ENCODE assay signal across 10 cellular contexts in the genomic region with DNA sequence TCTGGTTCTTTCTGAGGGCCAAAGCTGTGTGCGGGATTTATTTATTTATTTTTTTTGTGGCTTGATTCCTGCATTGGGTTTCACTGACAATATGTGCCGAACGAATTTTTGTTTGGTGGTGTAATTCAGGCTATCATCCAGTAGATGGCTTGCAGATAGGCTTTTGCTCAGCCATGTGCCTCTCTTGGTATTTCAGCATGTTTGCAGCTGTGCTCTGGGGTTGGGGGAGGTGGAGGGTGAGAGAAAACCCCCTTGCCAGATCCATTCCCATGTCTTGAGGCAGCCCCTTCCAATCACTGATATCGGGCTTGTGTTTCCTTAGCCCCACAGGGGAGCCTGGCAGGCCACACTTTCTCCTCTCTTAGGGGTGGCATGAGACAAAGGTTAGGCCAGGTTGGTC.
DNase-seq lines count a peak whose midpoint lies in the region; ATAC-seq, FAIRE-seq and TF ChIP-seq lines count a peak whose summit lies in the region.
"Had no signal": no experiment of that assay in that cellular context is flagged by ENCODE, and none has a peak within 500 bp of the region (broad histone marks: within the 10 kb centered on the region; RNA-seq: fewer than 3 reads in every experiment).

No MANE protein-coding gene starts in this region.

- peaks cover 50% of the 10 kb centered on the region for H3K9me3 Mint-ChIP-seq in HFFc6

- ATAC-seq in SK-N-SH treated with all-trans-retinoic acid at 6 μM for 48 hours (peak; percentile 38; the same call in 1 of the 3 replicates), GM18498 (IDR thresholded peaks at IDR 0.05; ENCODE audit: unreplicated experiment) (no peak), omental fat pad (ENCODE audit: low FRiP score) (no peak)

- H3K4me3 Mint-ChIP-seq in HFFc6, result no peak overlapping the region
- H3K4me3 Mint-ChIP-seq: nephron had no signal

- TF ChIP-seq CTCF in HFFc6 (IDR thresholded peaks at IDR 0.05), result peak; percentile 68
- no peak for TF ChIP-seq CTCF in omental fat pad (IDR thresholded peaks at IDR 0.05)

- no peaks in the 10 kb centered on the region for H3K4me1 Mint-ChIP-seq in HFFc6 (ENCODE audit: low read depth)
- H3K4me1 Mint-ChIP-seq: nephron had no signal

- H3K27ac Mint-ChIP-seq in HFFc6, result no peak overlapping the region
- H3K27ac Mint-ChIP-seq: nephron had no signal

- no peaks in the 10 kb centered on the region for H3K27me3 Mint-ChIP-seq in HFFc6 (ENCODE audit: insufficient read depth)

- no peak for FAIRE-seq in RCC 7860 (lab: Jason Lieb, UNC)

- H3K36me3 Mint-ChIP-seq in HFFc6 (ENCODE audit: low read depth), result peaks cover 14% of the 10 kb centered on the region

- DNase-seq in DMS53 treated with DMSO at 0.1 percent for 48 hours (lab: John Stamatoyannopoulos, UW; ENCODE audit: unreplicated experiment) (peak; percentile 18), HFFc6 (peak; percentile 6), kidney tubule cell (ENCODE audit: low spot score) (peak; percentile 9), omental fat pad (ENCODE audit: low spot score) (no peak), RCC 7860 (ENCODE audit: low spot score) (no peak), NCI-H2029 treated with DMSO at 0.1 percent for 48 hours (lab: John Stamatoyannopoulos, UW) (no peak)
- DNase-seq: activated T-cell treated with anti-CD3 and anti-CD28 coated beads, Interleukin-2, amount 50 U/mL, for 48 hours had no signal

TF ChIP-seq in SK-N-SH treated with all-trans-retinoic acid at 6 μM for 48 hours, 23 proteins besides CTCF, POLR2A, EP300 and RAD21:
- TF ChIP-seq, protein P1, sequence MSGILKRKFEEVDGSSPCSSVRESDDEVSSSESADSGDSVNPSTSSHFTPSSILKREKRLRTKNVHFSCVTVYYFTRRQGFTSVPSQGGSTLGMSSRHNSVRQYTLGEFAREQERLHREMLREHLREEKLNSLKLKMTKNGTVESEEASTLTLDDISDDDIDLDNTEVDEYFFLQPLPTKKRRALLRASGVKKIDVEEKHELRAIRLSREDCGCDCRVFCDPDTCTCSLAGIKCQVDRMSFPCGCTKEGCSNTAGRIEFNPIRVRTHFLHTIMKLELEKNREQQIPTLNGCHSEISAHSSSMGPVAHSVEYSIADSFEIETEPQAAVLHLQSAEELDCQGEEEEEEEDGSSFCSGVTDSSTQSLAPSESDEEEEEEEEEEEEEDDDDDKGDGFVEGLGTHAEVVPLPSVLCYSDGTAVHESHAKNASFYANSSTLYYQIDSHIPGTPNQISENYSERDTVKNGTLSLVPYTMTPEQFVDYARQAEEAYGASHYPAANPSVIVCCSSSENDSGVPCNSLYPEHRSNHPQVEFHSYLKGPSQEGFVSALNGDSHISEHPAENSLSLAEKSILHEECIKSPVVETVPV (CRISPR knock-in tag; IDR thresholded peaks at IDR 0.05), result no peak
- TF ChIP-seq ZNF565 (CRISPR knock-in tag; conservative IDR thresholded peaks at IDR 0.05; ENCODE audit: low read depth), result no peak
- TF ChIP-seq, protein P2, sequence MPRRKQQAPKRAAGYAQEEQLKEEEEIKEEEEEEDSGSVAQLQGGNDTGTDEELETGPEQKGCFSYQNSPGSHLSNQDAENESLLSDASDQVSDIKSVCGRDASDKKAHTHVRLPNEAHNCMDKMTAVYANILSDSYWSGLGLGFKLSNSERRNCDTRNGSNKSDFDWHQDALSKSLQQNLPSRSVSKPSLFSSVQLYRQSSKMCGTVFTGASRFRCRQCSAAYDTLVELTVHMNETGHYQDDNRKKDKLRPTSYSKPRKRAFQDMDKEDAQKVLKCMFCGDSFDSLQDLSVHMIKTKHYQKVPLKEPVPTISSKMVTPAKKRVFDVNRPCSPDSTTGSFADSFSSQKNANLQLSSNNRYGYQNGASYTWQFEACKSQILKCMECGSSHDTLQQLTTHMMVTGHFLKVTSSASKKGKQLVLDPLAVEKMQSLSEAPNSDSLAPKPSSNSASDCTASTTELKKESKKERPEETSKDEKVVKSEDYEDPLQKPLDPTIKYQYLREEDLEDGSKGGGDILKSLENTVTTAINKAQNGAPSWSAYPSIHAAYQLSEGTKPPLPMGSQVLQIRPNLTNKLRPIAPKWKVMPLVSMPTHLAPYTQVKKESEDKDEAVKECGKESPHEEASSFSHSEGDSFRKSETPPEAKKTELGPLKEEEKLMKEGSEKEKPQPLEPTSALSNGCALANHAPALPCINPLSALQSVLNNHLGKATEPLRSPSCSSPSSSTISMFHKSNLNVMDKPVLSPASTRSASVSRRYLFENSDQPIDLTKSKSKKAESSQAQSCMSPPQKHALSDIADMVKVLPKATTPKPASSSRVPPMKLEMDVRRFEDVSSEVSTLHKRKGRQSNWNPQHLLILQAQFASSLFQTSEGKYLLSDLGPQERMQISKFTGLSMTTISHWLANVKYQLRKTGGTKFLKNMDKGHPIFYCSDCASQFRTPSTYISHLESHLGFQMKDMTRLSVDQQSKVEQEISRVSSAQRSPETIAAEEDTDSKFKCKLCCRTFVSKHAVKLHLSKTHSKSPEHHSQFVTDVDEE (CRISPR knock-in tag; IDR thresholded peaks at IDR 0.05), result no peak
- TF ChIP-seq TOX (CRISPR knock-in tag; IDR thresholded peaks at IDR 0.05; ENCODE audit: borderline replicate concordance), result no peak
- no peak for TF ChIP-seq PPARA (CRISPR knock-in tag; IDR thresholded peaks at IDR 0.05; ENCODE audit: borderline replicate concordance)
- no peak for TF ChIP-seq ZC3H10 (CRISPR knock-in tag; IDR thresholded peaks at IDR 0.05)
- TF ChIP-seq ZFP30 (CRISPR knock-in tag; IDR thresholded peaks at IDR 0.05), result no peak
- no peak for TF ChIP-seq CSDC2 (CRISPR knock-in tag; IDR thresholded peaks at IDR 0.05)

Comparison
In these comparisons a context has a peak if more than half of its experiments do, and no peak if none do; other contexts are left out.
1. DNase-seq: peak in DMS53 treated with DMSO at 0.1 percent for 48 hours (single experiment), HFFc6 (single experiment) and kidney tubule cell (single experiment); none in omental fat pad (single experiment), RCC 7860 (single experiment) and NCI-H2029 treated with DMSO at 0.1 percent for 48 hours (single experiment).